In genomic region chr1:188782220-188782841, GRCh38 we compare ENCODE assay signal across 8 cellular contexts.
DNase-seq lines count a peak whose midpoint lies in the region; ATAC-seq and TF ChIP-seq lines count a peak whose summit lies in the region.

No MANE protein-coding gene starts in this region.

- H3K4me2 ChIP-seq in OCI-LY7 (ENCODE audit: low read length) (no peak overlapping the region), fibroblast of lung (ENCODE audit: extremely low read depth, insufficient read depth, low read length) (no peak overlapping the region)

- H3K79me2 ChIP-seq in OCI-LY7 (ENCODE audit: insufficient read depth, low read depth, low read length) (no peaks in the 10 kb centered on the region), fibroblast of lung (ENCODE audit: control insufficient read depth, insufficient read depth, low read length) (no peaks in the 10 kb centered on the region)

- H3K27me3 Mint-ChIP-seq in type B pancreatic cell: no peaks in the 10 kb centered on the region

- H3K36me3 ChIP-seq in OCI-LY7 (ENCODE audit: insufficient read depth, low read length) (no peaks in the 10 kb centered on the region), fibroblast of lung (ENCODE audit: control insufficient read depth, insufficient read depth, low read length) (no peaks in the 10 kb centered on the region)

- peak; percentile 13 for DNase-seq in EL
- DNase-seq in OCI-LY7 (ENCODE audit: low spot score): peak; percentile 35
- DNase-seq in fibroblast of lung (ENCODE audit: low read depth in 2 of 2): peak; percentile 47 to 56
- DNase-seq in type B pancreatic cell (ENCODE audit: extremely low spot score, unreplicated experiment): no peak
- no peak for DNase-seq in activated T-cell treated with anti-CD3 and anti-CD28 coated beads for 4 hours

- no peak overlapping the region for H3K27ac Mint-ChIP-seq in type B pancreatic cell

- no peaks in the 10 kb centered on the region for H3K4me1 ChIP-seq in OCI-LY7 (ENCODE audit: insufficient read depth, low read length, poor library complexity, severe bottlenecking)
- H3K4me1 ChIP-seq in fibroblast of lung (ENCODE audit: control insufficient read depth, extremely low read depth, insufficient read depth, low read length): no peaks in the 10 kb centered on the region

- H3K27me3 ChIP-seq in fibroblast of lung (ENCODE audit: control insufficient read depth, insufficient read depth, low read length): no peaks in the 10 kb centered on the region

- H2AFZ ChIP-seq in OCI-LY7 (ENCODE audit: low read length) (no peak overlapping the region), fibroblast of lung (ENCODE audit: low read length) (no peak overlapping the region)

- POLR2A ChIA-PET in OCI-LY7 (lab: Charles Lee): no interaction called here

- CTCF ChIA-PET in OCI-LY7 (lab: Charles Lee; ENCODE audit: unreplicated experiment): no interaction called here

- H3K36me3 Mint-ChIP-seq in type B pancreatic cell: no peaks in the 10 kb centered on the region

- H3K4me3 Mint-ChIP-seq in type B pancreatic cell: no peak overlapping the region

- no TSS peak for BruUV-seq in OCI-LY7 (replicated peaks; lab: Mats Ljungman, UMichigan)

- no peak overlapping the region for H3K9ac ChIP-seq in fibroblast of lung (ENCODE audit: insufficient read depth, low read length)

- TF ChIP-seq CTCF in OCI-LY7 (conservative IDR thresholded peaks at IDR 0.05; ENCODE audit: low read length): peak; percentile 77
- TF ChIP-seq CTCF in fibroblast of lung (conservative IDR thresholded peaks at IDR 0.05 in 1 of 2, IDR thresholded peaks at IDR 0.05 in 1 of 2; ENCODE audit: low read depth in 1 of 2, low read length in 2 of 2): peak in 1 of 2 donors; percentile 67
- peak; percentile 82 for TF ChIP-seq CTCF in type B pancreatic cell (conservative IDR thresholded peaks at IDR 0.05)

- no peaks in the 10 kb centered on the region for H3K9me2 ChIP-seq in OCI-LY7 (ENCODE audit: insufficient read depth, low read length)

- H3K9me3 ChIP-seq in OCI-LY7 (ENCODE audit: low read length) (no peaks in the 10 kb centered on the region), fibroblast of lung (ENCODE audit: control insufficient read depth, insufficient read depth, low read depth, low read length) (no peaks in the 10 kb centered on the region)

- H4K20me1 ChIP-seq in OCI-LY7 (ENCODE audit: insufficient read depth, low read length): no peaks in the 10 kb centered on the region
- no peaks in the 10 kb centered on the region for H4K20me1 ChIP-seq in fibroblast of lung (ENCODE audit: control insufficient read depth, extremely low read depth, insufficient read depth, low read length)

- no peaks in the 10 kb centered on the region for H3K9me3 Mint-ChIP-seq in type B pancreatic cell

- H3K27ac ChIP-seq in OCI-LY7 (ENCODE audit: low read depth, low read length, poor library complexity, severe bottlenecking) (no peak overlapping the region), fibroblast of lung (ENCODE audit: insufficient read depth, low read length) (no peak overlapping the region)

- intact Hi-C loops in OCI-LY7 (cut with micrococcal nuclease; ENCODE audit: unreplicated experiment): no loop called here

- ATAC-seq in GM19467 (IDR thresholded peaks at IDR 0.05; ENCODE audit: unreplicated experiment) (peak; percentile 93), HG03460 (IDR thresholded peaks at IDR 0.05; ENCODE audit: unreplicated experiment) (peak; percentile 91), GM18873 (IDR thresholded peaks at IDR 0.05; ENCODE audit: low FRiP score, unreplicated experiment) (no peak)

- H3K4me3 ChIP-seq in OCI-LY7 (ENCODE audit: low read depth, low read length, poor library complexity, severe bottlenecking): no peak overlapping the region
- H3K4me3 ChIP-seq in fibroblast of lung (replicated peaks in 1 of 4; ENCODE audit: control extremely low read depth in 1 of 4, insufficient read depth in 1 of 4, low read depth in 3 of 4, low read length in 4 of 4): no peak overlapping the region

- no peaks in the 10 kb centered on the region for H3K4me1 Mint-ChIP-seq in type B pancreatic cell (ENCODE audit: unreplicated experiment)

Comparison
In these comparisons a context has a peak if more than half of its experiments do, and no peak if none do; other contexts are left out.
1. DNase-seq: peak in EL (single experiment), OCI-LY7 (single experiment) and fibroblast of lung (2 of 2); none in type B pancreatic cell (single experiment) and activated T-cell treated with anti-CD3 and anti-CD28 coated beads for 4 hours (single experiment).